ENCODE assay signal across 8 cellular contexts in genomic region chr18:70288851-70289328, GRCh38. TPM values are rescaled to one million over a fixed set of nuclear protein-coding genes. Genes with fewer than 3 reads are reported as not detected.
DNase-seq lines count a peak whose midpoint lies in the region; FAIRE-seq and TF ChIP-seq lines count a peak whose summit lies in the region.

SOCS6 (plus strand) TSS chr18:70289045; CDS start chr18:70324669, 35,624 bp downstream.

- peaks cover 6% of the 10 kb centered on the region for H3K79me1 ChIP-seq in mesendoderm (ENCODE audit: low read length)

- H3K9me3 Mint-ChIP-seq in endothelial cell (ENCODE audit: unreplicated experiment): no peaks in the 10 kb centered on the region

- H3K56ac ChIP-seq in mesendoderm (ENCODE audit: low read length): peak within 1 kb of the TSS; percentile 90

- peak; percentile 92 for TF ChIP-seq POLR2A in H54 (IDR thresholded peaks at IDR 0.05; ENCODE audit: low read depth, low read length)

- H2BK5ac ChIP-seq in mesendoderm (ENCODE audit: low read length): peak within 1 kb of the TSS; percentile 50

- FAIRE-seq in H54 (lab: Jason Lieb, UNC): no peak

- peak within 1 kb of the TSS; percentile 92 for H3K4ac ChIP-seq in mesendoderm (ENCODE audit: low read depth, low read length)

- H3K27ac Mint-ChIP-seq in endothelial cell (ENCODE audit: unreplicated experiment): peak within 1 kb of the TSS; percentile 80

- peaks cover 6% of the 10 kb centered on the region for H3K27me3 Mint-ChIP-seq in endothelial cell (ENCODE audit: unreplicated experiment)

- H3K4me3 Mint-ChIP-seq in endothelial cell (ENCODE audit: unreplicated experiment): peak within 1 kb of the TSS; percentile 94

- peaks cover 28% of the 10 kb centered on the region for H3K4me1 Mint-ChIP-seq in endothelial cell (ENCODE audit: unreplicated experiment)

- TF ChIP-seq CTCF in WERI-Rb-1 (IDR thresholded peaks at IDR 0.05; ENCODE audit: low read depth, low read length): no peak
- TF ChIP-seq CTCF in endothelial cell (IDR thresholded peaks at IDR 0.05; ENCODE audit: unreplicated experiment): no peak

- no peak within 1 kb of the TSS for H4K5ac ChIP-seq in mesendoderm (ENCODE audit: low read length)

- peak in 4 of 6 experiments; percentile 3 to 17 (median 10) for DNase-seq in stimulated activated naive CD4-positive, alpha-beta T cell (lab: John Stamatoyannopoulos, UW)
- DNase-seq in stimulated activated naive CD4-positive, alpha-beta T cell treated with Interleukin-2 at 50 U/mL for 16 hours (lab: John Stamatoyannopoulos, UW): no peak
- DNase-seq in H54 (ENCODE audit: insufficient read length, low spot score) (no peak), LoVo (ENCODE audit: low spot score) (peak; percentile 52), WERI-Rb-1 (peak; percentile 41), endothelial cell (ENCODE audit: low spot score) (peak; percentile 70), mesendoderm (peak; percentile 79)

- peaks cover 40% of the 10 kb centered on the region for H3K79me2 ChIP-seq in mesendoderm (ENCODE audit: control insufficient read depth, insufficient read depth, low read length)

- H3K36me3 Mint-ChIP-seq in endothelial cell (ENCODE audit: low read depth, unreplicated experiment): peaks cover 4% of the 10 kb centered on the region

- H3K9me3 ChIP-seq in WERI-Rb-1 (ENCODE audit: severe bottlenecking): no peaks in the 10 kb centered on the region
- H3K9me3 ChIP-seq in subcutaneous abdominal adipose tissue (ENCODE audit: control insufficient read depth in 5 of 5, low read length in 5 of 5): no peaks in the 10 kb centered on the region

- H3K27ac ChIP-seq in WERI-Rb-1: peak within 1 kb of the TSS; percentile 87
- H3K27ac ChIP-seq in mesendoderm (ENCODE audit: low read depth, low read length): peak within 1 kb of the TSS; percentile 62
- H3K27ac ChIP-seq in subcutaneous abdominal adipose tissue (ENCODE audit: low read depth, low read length): peak within 1 kb of the TSS; percentile 84

- no peaks in the 10 kb centered on the region for H3K36me3 ChIP-seq in WERI-Rb-1
- no peaks in the 10 kb centered on the region for H3K36me3 ChIP-seq in mesendoderm (ENCODE audit: control insufficient read depth, insufficient read depth, low read length)
- H3K36me3 ChIP-seq in subcutaneous abdominal adipose tissue (ENCODE audit: control insufficient read depth in 5 of 5, insufficient read depth in 5 of 5, low read length in 5 of 5): no peaks in the 10 kb centered on the region

- H2AK5ac ChIP-seq in mesendoderm (ENCODE audit: low read length): no peak within 1 kb of the TSS

- H3K4me3 ChIP-seq in WERI-Rb-1 (ENCODE audit: low read depth, low read length) (peak within 1 kb of the TSS; percentile 69), mesendoderm (ENCODE audit: low read length) (peak within 1 kb of the TSS; percentile 60), subcutaneous abdominal adipose tissue (ENCODE audit: low read depth in 1 of 5, low read length in 5 of 5) (peak within 1 kb of the TSS; percentile 80 to 95 (median 85))

- peak within 1 kb of the TSS; percentile 99 for H3K18ac ChIP-seq in mesendoderm (ENCODE audit: low read length)

- H3K9ac ChIP-seq in mesendoderm (ENCODE audit: low read length) (peak within 1 kb of the TSS; percentile 85), subcutaneous abdominal adipose tissue (ENCODE audit: low read length in 5 of 5) (peak within 1 kb of the TSS; percentile 78 to 96 (median 88))

- WGBS in mesendoderm (ENCODE audit: extremely low coverage, insufficient coverage, low lambda C conversion rate): no CpG with 5 or more reads among the region's 77 CpGs

- H4K8ac ChIP-seq in mesendoderm (ENCODE audit: low read depth, low read length): peak within 1 kb of the TSS; percentile 82

- H3K4me2 ChIP-seq in mesendoderm (ENCODE audit: low read length): peak within 1 kb of the TSS; percentile 71

- peaks cover 3% of the 10 kb centered on the region for H3K4me1 ChIP-seq in mesendoderm (ENCODE audit: control insufficient read depth, low read depth, low read length)
- H3K4me1 ChIP-seq in subcutaneous abdominal adipose tissue (ENCODE audit: control insufficient read depth in 5 of 5, insufficient read depth in 5 of 5, low read length in 5 of 5): peaks cover 2 to 44% (median 36%) of the 10 kb centered on the region in 5 donors

- H2BK120ac ChIP-seq in mesendoderm (ENCODE audit: low read depth, low read length): peak within 1 kb of the TSS; percentile 57

- H3K23ac ChIP-seq in mesendoderm (ENCODE audit: low read length): no peak within 1 kb of the TSS

- no peaks in the 10 kb centered on the region for H3K27me3 ChIP-seq in WERI-Rb-1 (ENCODE audit: insufficient read depth, low read depth, severe bottlenecking)
- H3K27me3 ChIP-seq in mesendoderm (ENCODE audit: insufficient read depth, low read length, poor library complexity): no peaks in the 10 kb centered on the region
- H3K27me3 ChIP-seq in subcutaneous abdominal adipose tissue (ENCODE audit: control insufficient read depth in 5 of 5, insufficient read depth in 4 of 5, low read length in 5 of 5): no peaks in the 10 kb centered on the region

- H2BK15ac ChIP-seq in mesendoderm (replicated peaks; ENCODE audit: low read depth): no peak within 1 kb of the TSS

RNA-seq across cellular contexts. Expression of gene SOCS6, which starts in this region (rescaled TPM):
- 23.7 TPM for total RNA-seq in endothelial cell (ENCODE audit: unreplicated experiment)
- polyA plus RNA-seq in mesendoderm (2013, experiment 1 of 2): 20.5 TPM
- polyA plus RNA-seq in mesendoderm (2013, experiment 2 of 2): 21.0 TPM

Comparison
In these comparisons a context has a peak if more than half of its experiments do, and no peak if none do; other contexts are left out.
1. DNase-seq: peak in stimulated activated naive CD4-positive, alpha-beta T cell (4 of 6), LoVo (single experiment), WERI-Rb-1 (single experiment), endothelial cell (single experiment) and mesendoderm (single experiment); none in stimulated activated naive CD4-positive, alpha-beta T cell treated with Interleukin-2 at 50 U/mL for 16 hours (single experiment) and H54 (single experiment).
2. Peak in every context shown above with its lines, with median percentiles within 50 percentile points of each other: H3K27ac ChIP-seq and H3K4me3 ChIP-seq.